Comparison of ENCODE assay signal across 22 cellular contexts in genomic region chr1:97174039-97174704, GRCh38.
DNase-seq lines count a peak whose midpoint lies in the region; TF ChIP-seq lines count a peak whose summit lies in the region.
"Had no signal": no experiment of that assay in that cellular context is flagged by ENCODE, and none has a peak within 500 bp of the region (broad histone marks: within the 10 kb centered on the region; RNA-seq: fewer than 3 reads in every experiment).

No MANE protein-coding gene starts in this region.

- DNase-seq in EH (ENCODE audit: low read depth) (peak; percentile 17), NCI-H1105 (lab: John Stamatoyannopoulos, UW) (peak; percentile 67), mammary epithelial cell (peak; percentile 25), pons (ENCODE audit: low spot score) (peak; percentile 14), activated T-cell treated with anti-CD3 and anti-CD28 coated beads for 4 hours (no peak), MM.1S (no peak), DMS53 (lab: John Stamatoyannopoulos, UW) (no peak)
- DNase-seq: activated B cell treated with CpG ODN at 0.5 μM for 24 hours; activated CD8-positive, alpha-beta T cell treated with anti-CD3 and anti-CD28 coated beads for 36 hours; activated naive CD4-positive, alpha-beta T cell treated with anti-CD3 and anti-CD28 coated beads, Interleukin-2, amount 10 ng/mL, durations not matched to agents 7 days and 5 days; activated T-cell treated with anti-CD3 and anti-CD28 coated beads, Interleukin-2, amount 50 U/mL, for 24 hours; cerebellar nuclear complex; effector memory CD8-positive, alpha-beta T cell; HFFc6; mesendoderm; naive thymus-derived CD8-positive, alpha-beta T cell; posterior cingulate gyrus; SIG-M5; stimulated activated CD4-positive, alpha-beta T cell treated with anti-CD3 and anti-CD28 coated beads, Interleukin-1b, Interleukin-23, amount 100 ng/mL, for 48 hours; stimulated activated naive CD4-positive, alpha-beta T cell treated with Interleukin-2 at 50 U/mL for 16 hours; trophoblast cell had no signal

- H4K20me1 ChIP-seq in mammary epithelial cell (ENCODE audit: insufficient read depth, low read length) (no peaks in the 10 kb centered on the region), MM.1S (ENCODE audit: insufficient read depth, low read length) (no peaks in the 10 kb centered on the region)

- H3K9me2 ChIP-seq in MM.1S (replicated peaks; ENCODE audit: insufficient read depth, low read length), result no peaks in the 10 kb centered on the region

- H3K4me1 ChIP-seq in mammary epithelial cell (ENCODE audit: insufficient read depth, low read length), result peaks cover 7% of the 10 kb centered on the region
- no peaks in the 10 kb centered on the region for H3K4me1 ChIP-seq in MM.1S (ENCODE audit: low read length)
- H3K4me1 ChIP-seq: ascending aorta had no signal

- in situ Hi-C loops in mammary epithelial cell (cut with MboI; ENCODE audit: low sequenced_read_pairs in 2 of 2), result no loop called here

- intact Hi-C loops in mammary epithelial cell (cut with micrococcal nuclease), result no loop called here

- H3K4me2 ChIP-seq in mammary epithelial cell (ENCODE audit: insufficient read depth, low read depth, low read length), result peak overlapping the region; percentile 28
- H3K4me2 ChIP-seq in MM.1S (ENCODE audit: low read depth, low read length), result no peak overlapping the region

- CTCF ChIA-PET in mammary epithelial cell (lab: Charles Lee; ENCODE audit: low non-redundant PET), result no interaction called here

- dilution Hi-C loops in mammary epithelial cell (cut with HindIII; ENCODE audit: low sequenced_read_pairs), result no loop called here

- no peaks in the 10 kb centered on the region for H3K9me3 ChIP-seq in mammary epithelial cell (replicated peaks; ENCODE audit: insufficient read depth, low read length)
- no peaks in the 10 kb centered on the region for H3K9me3 ChIP-seq in MM.1S (replicated peaks; ENCODE audit: insufficient read depth, low read length)
- H3K9me3 ChIP-seq: ascending aorta had no signal

- H3K79me2 ChIP-seq in mammary epithelial cell (ENCODE audit: insufficient read depth, low read length), result no peaks in the 10 kb centered on the region
- H3K79me2 ChIP-seq in MM.1S (ENCODE audit: low read length), result no peaks in the 10 kb centered on the region

- no peaks in the 10 kb centered on the region for H3F3A ChIP-seq in MM.1S (ENCODE audit: insufficient read depth, low read length)

- no peak overlapping the region for H3K27ac ChIP-seq in mammary epithelial cell (ENCODE audit: insufficient read depth, low read depth, low read length)
- no peak overlapping the region for H3K27ac ChIP-seq in MM.1S (ENCODE audit: low read length)
- H3K27ac ChIP-seq: ascending aorta had no signal

- H3K4me3 ChIP-seq in mammary epithelial cell (replicated peaks in 1 of 3; ENCODE audit: insufficient read depth in 1 of 3, low read depth in 2 of 3, low read length in 3 of 3) (no peak overlapping the region), MM.1S (ENCODE audit: low read length) (no peak overlapping the region)
- H3K4me3 ChIP-seq: ascending aorta had no signal

- TF ChIP-seq CTCF in mammary epithelial cell (conservative IDR thresholded peaks at IDR 0.05 in 1 of 2, IDR thresholded peaks at IDR 0.05 in 1 of 2; ENCODE audit: extremely low read depth in 1 of 2, insufficient read depth in 1 of 2, low read depth in 1 of 2, low read length in 2 of 2) (no peak), MM.1S (IDR thresholded peaks at IDR 0.05; ENCODE audit: low read length) (no peak)

- no TSS peak for BruUV-seq in mammary epithelial cell (replicated peaks; lab: Mats Ljungman, UMichigan)

- H3K27me3 ChIP-seq in mammary epithelial cell (ENCODE audit: insufficient read depth, low read length) (no peaks in the 10 kb centered on the region), MM.1S (replicated peaks; ENCODE audit: insufficient read depth, low read length) (no peaks in the 10 kb centered on the region)
- H3K27me3 ChIP-seq: ascending aorta had no signal

- 7% methylated on average over 4 of the region's 4 CpGs for WGBS in mammary epithelial cell (ENCODE audit: low coverage, missing lambda C conversion rate)

- H2AFZ ChIP-seq in mammary epithelial cell (ENCODE audit: low read depth, low read length) (peak overlapping the region; percentile 74), MM.1S (ENCODE audit: low read length) (no peak overlapping the region)

- H3K36me3 ChIP-seq in mammary epithelial cell (ENCODE audit: insufficient read depth, low read length), result no peaks in the 10 kb centered on the region
- no peaks in the 10 kb centered on the region for H3K36me3 ChIP-seq in MM.1S (replicated peaks; ENCODE audit: insufficient read depth, low read length)
- H3K36me3 ChIP-seq: ascending aorta had no signal

- H3K9ac ChIP-seq in mammary epithelial cell (ENCODE audit: insufficient read depth, low read length) (no peak overlapping the region), MM.1S (ENCODE audit: low read length) (no peak overlapping the region)

Comparison
In these comparisons a context has a peak if more than half of its experiments do, and no peak if none do; other contexts are left out.
1. DNase-seq: peak in EH (single experiment), NCI-H1105 (single experiment), mammary epithelial cell (single experiment) and pons (single experiment); none in activated T-cell treated with anti-CD3 and anti-CD28 coated beads for 4 hours (single experiment), MM.1S (single experiment) and DMS53 (single experiment).